Comparison of ENCODE assay signal across 8 cellular contexts in the genomic region with DNA sequence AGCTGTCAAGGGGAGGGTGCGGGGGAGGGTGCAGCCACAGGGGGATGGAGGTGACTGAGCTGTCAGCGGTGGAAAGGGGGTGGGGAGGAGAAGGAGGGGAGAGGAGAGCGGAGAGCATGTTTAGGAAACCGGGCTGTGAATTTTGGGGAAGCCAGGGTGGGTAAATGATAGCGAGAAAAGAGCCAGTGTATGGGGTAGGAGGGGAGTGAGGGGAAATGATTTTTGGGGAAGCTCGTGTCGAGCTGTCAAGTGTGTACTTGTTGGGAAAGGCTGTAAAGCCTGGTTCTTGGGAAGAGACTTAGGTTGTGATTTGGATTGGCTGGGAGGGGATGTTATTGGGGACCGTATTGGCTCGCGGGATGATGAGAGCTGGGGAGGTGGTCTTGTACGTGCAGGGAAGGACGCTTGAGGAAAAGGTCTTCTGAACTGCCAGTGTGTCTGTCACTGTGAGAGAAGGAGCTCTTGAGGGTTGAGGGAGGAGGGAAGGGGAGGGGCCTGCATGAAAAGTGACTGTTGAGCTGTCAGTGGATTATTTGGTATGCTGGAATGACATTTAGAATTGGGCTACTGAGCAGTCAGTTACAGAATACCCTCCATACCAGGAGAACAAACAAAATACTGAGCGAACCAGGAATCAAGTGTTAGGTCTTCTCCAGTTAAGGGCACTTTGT. TPM values are rescaled to one million over a fixed set of nuclear protein-coding genes. Genes with fewer than 3 reads are reported as not detected.
A peak's percentile ranks its signal among the peaks of the same experiment; 100 is the strongest.
DNase-seq lines count a peak whose midpoint lies in the region; ATAC-seq, FAIRE-seq and TF ChIP-seq lines count a peak whose summit lies in the region.

No MANE protein-coding gene starts in this region.

- peaks cover 10% of the 10 kb centered on the region; the same call in 1 of the 2 replicates for H3K4me1 ChIP-seq in PC-9 (replicated peaks; ENCODE audit: insufficient read depth)
- peaks cover 4 to 10% of the 10 kb centered on the region in 2 donors for H3K4me1 ChIP-seq in neuronal stem cell (ENCODE audit: control insufficient read depth in 2 of 2, insufficient read depth in 1 of 2, low read depth in 1 of 2, low read length in 2 of 2)

- peaks cover 14% of the 10 kb centered on the region for H3K36me3 Mint-ChIP-seq in type B pancreatic cell

- H3K9me3 Mint-ChIP-seq in type B pancreatic cell = no peaks in the 10 kb centered on the region

- CTCF ChIA-PET in PC-9 (lab: Charles Lee) = no interaction called here

- H2AK5ac ChIP-seq in neuronal stem cell (ENCODE audit: low read depth, low read length) = no peak overlapping the region

- BruUV-seq in PC-9 (replicated peaks; lab: Mats Ljungman, UMichigan) = no TSS peak

- no peak overlapping the region for H4K91ac ChIP-seq in neuronal stem cell (ENCODE audit: low read depth, low read length, poor library complexity)

- H2AFZ ChIP-seq in PC-9 = peak overlapping the region; percentile 60; the same call in 1 of the 2 replicates
- H2AFZ ChIP-seq in neuronal stem cell (ENCODE audit: low read length) = peak overlapping the region; percentile 94

- H3K27ac Mint-ChIP-seq in type B pancreatic cell = peak overlapping the region; percentile 96

- H3K23ac ChIP-seq in neuronal stem cell (ENCODE audit: low read depth, low read length, poor library complexity) = peak overlapping the region; percentile 99

- no peak overlapping the region for H3K4ac ChIP-seq in neuronal stem cell (ENCODE audit: low read length)

- POLR2A ChIA-PET in PC-9 (lab: Charles Lee; ENCODE audit: unreplicated experiment) = interaction anchor here (0.5 to 0.7 kb wide), 3 partner anchors 19 to 665 kb away, joined by 3 to 7 read pairs (median 4); no protein-coding TSS in a partner anchor

- H3K9me3 ChIP-seq in PC-9 (ENCODE audit: insufficient read depth, low read depth) (no peaks in the 10 kb centered on the region), neuronal stem cell (replicated peaks in 1 of 2; ENCODE audit: control insufficient read depth in 2 of 2, insufficient read depth in 1 of 2, low read depth in 1 of 2, low read length in 2 of 2) (no peaks in the 10 kb centered on the region)

- no peak overlapping the region for H2BK15ac ChIP-seq in neuronal stem cell (ENCODE audit: low read length)

- H3K4me3 ChIP-seq in PC-9 = peak overlapping the region; percentile 64
- peak overlapping the region; percentile 94 to 96 for H3K4me3 ChIP-seq in neuronal stem cell (ENCODE audit: low read length in 2 of 2)

- H3K79me2 ChIP-seq in PC-9 (ENCODE audit: low read depth) = peaks cover 60% of the 10 kb centered on the region

- TF ChIP-seq CTCF in PC-9 (conservative IDR thresholded peaks at IDR 0.05) (no peak), type B pancreatic cell (conservative IDR thresholded peaks at IDR 0.05) (no peak)

- H3K14ac ChIP-seq in neuronal stem cell (ENCODE audit: low read length) = no peak overlapping the region

- no peaks in the 10 kb centered on the region for H3K9me2 ChIP-seq in PC-9 (ENCODE audit: insufficient read depth)

- no peak overlapping the region for H2BK12ac ChIP-seq in neuronal stem cell (ENCODE audit: low read length)

- H3K18ac ChIP-seq in neuronal stem cell (ENCODE audit: low read length) = no peak overlapping the region

- peaks cover 11% of the 10 kb centered on the region for H4K20me1 ChIP-seq in PC-9 (ENCODE audit: insufficient read depth)

- peaks cover 32% of the 10 kb centered on the region for H3K4me1 Mint-ChIP-seq in type B pancreatic cell (ENCODE audit: unreplicated experiment)

- no peaks in the 10 kb centered on the region for H3F3A ChIP-seq in PC-9 (ENCODE audit: insufficient read depth, low read depth)

- peaks cover 6% of the 10 kb centered on the region for H3K79me1 ChIP-seq in neuronal stem cell (ENCODE audit: low read depth, low read length)

- intact Hi-C loops in PC-9 (cut with micrococcal nuclease; ENCODE audit: unreplicated experiment) = no loop called here

- no peak overlapping the region for H2BK5ac ChIP-seq in neuronal stem cell (ENCODE audit: low read length)

- no peak overlapping the region for H3K27ac ChIP-seq in PC-9
- no peak overlapping the region for H3K27ac ChIP-seq in neuronal stem cell (replicated peaks; ENCODE audit: low read length)

- peak; percentile 36 for ATAC-seq in HG03342 (IDR thresholded peaks at IDR 0.05; ENCODE audit: unreplicated experiment)

- no peaks in the 10 kb centered on the region for H3K27me3 ChIP-seq in PC-9 (ENCODE audit: insufficient read depth, low read depth)
- H3K27me3 ChIP-seq in neuronal stem cell (ENCODE audit: control insufficient read depth in 3 of 3, insufficient read depth in 3 of 3, low read depth in 1 of 3, low read length in 3 of 3) = no peaks in the 10 kb centered on the region

- H3K9ac ChIP-seq in neuronal stem cell (ENCODE audit: low read depth, low read length, poor library complexity) = peak overlapping the region; percentile 97

- H3K27me3 Mint-ChIP-seq in type B pancreatic cell = no peaks in the 10 kb centered on the region

- no CpG with 5 or more reads among the region's 13 CpGs for WGBS in neuronal stem cell (ENCODE audit: extremely low coverage in 2 of 2, insufficient read length in 2 of 2, insufficient replicate concordance in 1 of 2), 2 donors

- no peak overlapping the region for H2BK120ac ChIP-seq in neuronal stem cell (ENCODE audit: low read depth, low read length)

- DNase-seq in NCI-H1092 treated with DMSO at 0.1 percent for 48 hours (lab: John Stamatoyannopoulos, UW) (peak; percentile 17), NCI-H1092 (lab: John Stamatoyannopoulos, UW) (no peak), PC-9 (peak; percentile 11 to 40), frontal cortex (ENCODE audit: low spot score in 2 of 2) (peak; percentile 59 to 68), neuronal stem cell (ENCODE audit: low spot score) (peak; percentile 56), type B pancreatic cell (ENCODE audit: extremely low spot score, unreplicated experiment) (no peak)
- DNase-seq in activated naive CD4-positive, alpha-beta T cell treated with Interleukin-2 at 50 U/mL for 16 hours = peak; percentile 59

- H3K4me3 Mint-ChIP-seq in type B pancreatic cell = peak overlapping the region; percentile 100

- H3K4me2 ChIP-seq in PC-9 (peak overlapping the region; percentile 90), neuronal stem cell (ENCODE audit: insufficient read depth, low read length, poor library complexity, severe bottlenecking) (peak overlapping the region; percentile 74)

- H4K8ac ChIP-seq in neuronal stem cell (ENCODE audit: low read depth, low read length) = no peak overlapping the region

- H3K36me3 ChIP-seq in PC-9 (ENCODE audit: low read depth) = no peaks in the 10 kb centered on the region
- H3K36me3 ChIP-seq in neuronal stem cell (replicated peaks in 1 of 2; ENCODE audit: control insufficient read depth in 2 of 2, insufficient read depth in 2 of 2, low read length in 2 of 2) = peaks cover 0 to 19% of the 10 kb centered on the region in 2 donors

- no peak for FAIRE-seq in frontal cortex (lab: Jason Lieb, UNC)

RNA-seq across cellular contexts. Expression of gene UBR3, which starts 1.0 kb away (rescaled TPM):
- total RNA-seq in PC-9 (2021) (10.9 and 21.9 TPM in 2 replicates), frontal cortex (109 TPM), type B pancreatic cell (ENCODE audit: low replicate concordance) (32.5 and 34.4 TPM in 2 replicates)
- polyA plus RNA-seq in neuronal stem cell (2013, experiment 1 of 2) = 10.9 TPM
- 11.4 TPM for polyA plus RNA-seq in neuronal stem cell (2013, experiment 2 of 2)

RNA-seq across cellular contexts. Expression of gene METTL5, which starts 3.6 kb away (rescaled TPM):
- total RNA-seq in PC-9 (2021) (51.1 and 61.4 TPM in 2 replicates), frontal cortex (39.5 TPM), type B pancreatic cell (ENCODE audit: low replicate concordance) (39.3 and 49.4 TPM in 2 replicates)
- 121 TPM for polyA plus RNA-seq in neuronal stem cell (2013, experiment 1 of 2)
- polyA plus RNA-seq in neuronal stem cell (2013, experiment 2 of 2) = 124 TPM

RNA-seq across cellular contexts. Expression of gene SSB, which starts 29.6 kb away (rescaled TPM):
- total RNA-seq in PC-9 (2021) (53.8 and 71.3 TPM in 2 replicates), frontal cortex (89.3 TPM), type B pancreatic cell (ENCODE audit: low replicate concordance) (109 and 142 TPM in 2 replicates)
- polyA plus RNA-seq in neuronal stem cell (2013, experiment 1 of 2) = 303 TPM
- polyA plus RNA-seq in neuronal stem cell (2013, experiment 2 of 2) = 305 TPM

Comparison
In these comparisons a context has a peak if more than half of its experiments do, and no peak if none do; other contexts are left out.
1. DNase-seq: peak in NCI-H1092 treated with DMSO at 0.1 percent for 48 hours (single experiment), PC-9 (2 of 2), activated naive CD4-positive, alpha-beta T cell treated with Interleukin-2 at 50 U/mL for 16 hours (single experiment), frontal cortex (2 of 2) and neuronal stem cell (single experiment); none in NCI-H1092 (single experiment) and type B pancreatic cell (single experiment).